16 cellular contexts compared by ENCODE assay signal in the genomic region with DNA sequence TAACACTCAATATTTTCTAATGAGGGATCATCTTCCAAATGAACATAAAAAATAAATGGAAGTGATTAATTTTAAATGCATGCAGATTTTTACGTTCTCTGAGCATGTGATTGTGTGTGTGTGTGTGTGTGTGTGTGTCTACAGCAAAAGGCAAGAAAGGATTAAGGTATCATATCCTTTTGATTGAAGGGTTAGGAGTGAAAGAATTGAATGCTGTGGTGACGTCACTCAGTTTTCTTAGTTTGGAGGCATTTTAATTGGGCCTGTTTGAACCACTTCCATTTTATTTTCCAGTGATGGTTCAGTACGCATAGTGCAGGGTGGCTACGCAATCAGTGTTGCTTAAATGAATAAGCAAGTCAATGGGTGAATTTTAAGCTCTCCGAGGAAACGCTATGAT. TPM values are rescaled to one million over a fixed set of nuclear protein-coding genes. Genes with fewer than 3 reads are reported as not detected.
DNase-seq lines count a peak whose midpoint lies in the region; ATAC-seq, FAIRE-seq and TF ChIP-seq lines count a peak whose summit lies in the region.
"Had no signal": no experiment of that assay in that cellular context is flagged by ENCODE, and none has a peak within 500 bp of the region (broad histone marks: within the 10 kb centered on the region; RNA-seq: fewer than 3 reads in every experiment).

No MANE protein-coding gene starts in this region.

- no peak for TF ChIP-seq CTCF in GM23338 (conservative IDR thresholded peaks at IDR 0.05; ENCODE audit: low read depth in 2 of 2)
- no peak for TF ChIP-seq CTCF in K562 (IDR thresholded peaks at IDR 0.05 in 2 of 3, conservative IDR thresholded peaks at IDR 0.05 in 1 of 3; ENCODE audit: insufficient read depth in 2 of 3, low read depth in 1 of 3, low read length in 3 of 3)
- TF ChIP-seq CTCF in gastroesophageal sphincter (IDR thresholded peaks at IDR 0.05): no peak
- no peak for TF ChIP-seq CTCF in gastrocnemius medialis (IDR thresholded peaks at IDR 0.05 in 4 of 5, conservative IDR thresholded peaks at IDR 0.05 in 1 of 5)
- TF ChIP-seq CTCF in SK-N-SH (IDR thresholded peaks at IDR 0.05): no peak

- H3K4me3 ChIP-seq in GM23338: no peak overlapping the region
- no peak overlapping the region for H3K4me3 ChIP-seq in K562
- no peak overlapping the region for H3K4me3 ChIP-seq in gastroesophageal sphincter
- peak overlapping the region in 2 of 4 donors; percentile 36 to 44 for H3K4me3 ChIP-seq in gastrocnemius medialis
- no peak overlapping the region for H3K4me3 ChIP-seq in SK-N-SH (ENCODE audit: low read depth in 2 of 2, low read length in 1 of 2)

- no peak overlapping the region for H3K27ac Mint-ChIP-seq in GM23338
- H3K27ac Mint-ChIP-seq in activated naive CD4-positive, alpha-beta T cell treated with anti-CD3 and anti-CD28 coated beads, Interleukin-2, amount 10 ng/mL, durations not matched to agents 7 days and 5 days: no peak overlapping the region
- H3K27ac Mint-ChIP-seq: IgD-negative memory B cell; stimulated activated naive CD8-positive, alpha-beta T cell treated with anti-CD3 and anti-CD28 coated beads, Interleukin-15, Interleukin-2, amounts not matched to agents 100 ng/mL and 50 ng/mL, for 24 hours; T-helper 17 cell had no signal

- no peaks in the 10 kb centered on the region for H3K9me1 ChIP-seq in K562 (ENCODE audit: control insufficient read depth, insufficient read depth, low read length)

- TF ChIP-seq RAD21 in K562 (CRISPR knock-in tag; conservative IDR thresholded peaks at IDR 0.05 in 1 of 2, IDR thresholded peaks at IDR 0.05 in 1 of 2): no peak
- no peak for TF ChIP-seq RAD21 in SK-N-SH (IDR thresholded peaks at IDR 0.05; ENCODE audit: low read length)

- no peak overlapping the region for H3K4me3 Mint-ChIP-seq in GM23338
- no peak overlapping the region for H3K4me3 Mint-ChIP-seq in activated naive CD4-positive, alpha-beta T cell treated with anti-CD3 and anti-CD28 coated beads, Interleukin-2, amount 10 ng/mL, durations not matched to agents 7 days and 5 days
- H3K4me3 Mint-ChIP-seq: IgD-negative memory B cell; stimulated activated naive CD8-positive, alpha-beta T cell treated with anti-CD3 and anti-CD28 coated beads, Interleukin-15, Interleukin-2, amounts not matched to agents 100 ng/mL and 50 ng/mL, for 24 hours; T-helper 17 cell had no signal

- H3K9ac ChIP-seq in K562 (ENCODE audit: insufficient read depth in 1 of 2, low read depth in 2 of 2, low read length in 2 of 2) (no peak overlapping the region), SK-N-SH (no peak overlapping the region)

- peaks cover 20% of the 10 kb centered on the region for H3K4me1 ChIP-seq in GM23338 (ENCODE audit: insufficient read depth)
- no peaks in the 10 kb centered on the region for H3K4me1 ChIP-seq in K562 (replicated peaks in 1 of 2; ENCODE audit: control insufficient read depth in 2 of 2, insufficient read depth in 2 of 2, low read length in 2 of 2)
- H3K4me1 ChIP-seq in gastroesophageal sphincter: peaks cover 0 to 39% (median 0%) of the 10 kb centered on the region in 3 donors
- H3K4me1 ChIP-seq in gastrocnemius medialis: peaks cover 53 to 55% of the 10 kb centered on the region in 2 donors
- H3K4me1 ChIP-seq in SK-N-SH (ENCODE audit: control insufficient read depth in 1 of 2, insufficient read depth in 2 of 2, low read depth in 1 of 2, low read length in 1 of 2): peaks cover 0 to 6% of the 10 kb centered on the region in 2 experiments; a peak in 1 of 4 replicates

- H3K9me2 ChIP-seq in GM23338 (ENCODE audit: insufficient read depth) (no peaks in the 10 kb centered on the region), SK-N-SH (no peaks in the 10 kb centered on the region)

- no peaks in the 10 kb centered on the region for H3K36me3 ChIP-seq in GM23338 (ENCODE audit: insufficient read depth)
- no peaks in the 10 kb centered on the region for H3K36me3 ChIP-seq in K562 (ENCODE audit: control insufficient read depth, insufficient read depth, low read length)
- H3K36me3 ChIP-seq in gastroesophageal sphincter: no peaks in the 10 kb centered on the region
- H3K36me3 ChIP-seq in gastrocnemius medialis: peaks cover 0 to 5% of the 10 kb centered on the region in 2 donors
- no peaks in the 10 kb centered on the region for H3K36me3 ChIP-seq in SK-N-SH (replicated peaks in 1 of 2; ENCODE audit: control insufficient read depth in 1 of 2, insufficient read depth in 2 of 2, low read length in 1 of 2)

- 12% methylated on average over 6 of the region's 6 CpGs for WGBS in K562 (ENCODE audit: insufficient coverage, low coverage, missing lambda C conversion rate)
- 83 to 94% methylated on average over 6 of the region's 6 CpGs for WGBS in gastroesophageal sphincter (ENCODE audit: low coverage in 1 of 2), 2 donors
- WGBS in SK-N-SH (ENCODE audit: low lambda C conversion rate): 88% methylated on average over 6 of the region's 6 CpGs

- in situ Hi-C loops in K562 (cut with MboI): no loop called here
- in situ Hi-C loops in gastrocnemius medialis (cut with MboI; ENCODE audit: low sequenced_read_pairs in 4 of 4): no loop called here

- DNase-seq in GM23338 (ENCODE audit: low spot score) (no peak), K562 (ENCODE audit: extremely low read depth in 1 of 4, low spot score in 3 of 4) (no peak), gastrocnemius medialis (no peak), NCI-H2029 (lab: John Stamatoyannopoulos, UW) (no peak), SK-N-SH (no peak), dedifferentiated amniotic fluid mesenchymal stem cell (ENCODE audit: extremely low spot score) (no peak)
- DNase-seq in activated naive CD4-positive, alpha-beta T cell treated with anti-CD3 and anti-CD28 coated beads, Interleukin-2, amount 10 ng/mL, durations not matched to agents 7 days and 5 days: no peak
- DNase-seq: activated CD4-positive, CD25-positive, alpha-beta regulatory T cell; EL; NCI-H2171; NK-92 treated with Interleukin-12 subunit alpha and Interleukin-12 subunit beta, amount 100 ng/mL, for 24 hours; T-helper 17 cell had no signal

- H3K36me3 Mint-ChIP-seq in GM23338 (ENCODE audit: low read depth): no peaks in the 10 kb centered on the region
- no peaks in the 10 kb centered on the region for H3K36me3 Mint-ChIP-seq in activated naive CD4-positive, alpha-beta T cell treated with anti-CD3 and anti-CD28 coated beads, Interleukin-2, amount 10 ng/mL, durations not matched to agents 7 days and 5 days
- H3K36me3 Mint-ChIP-seq: IgD-negative memory B cell had no signal

- H3K27me3 ChIP-seq in GM23338 (ENCODE audit: insufficient read depth): no peaks in the 10 kb centered on the region
- peaks cover 16 to 23% of the 10 kb centered on the region in 2 experiments for H3K27me3 ChIP-seq in K562 (ENCODE audit: control insufficient read depth in 2 of 2, insufficient read depth in 2 of 2, low read length in 2 of 2)
- no peaks in the 10 kb centered on the region for H3K27me3 ChIP-seq in gastroesophageal sphincter
- no peaks in the 10 kb centered on the region for H3K27me3 ChIP-seq in gastrocnemius medialis
- H3K27me3 ChIP-seq in SK-N-SH (ENCODE audit: insufficient read depth): no peaks in the 10 kb centered on the region; the same call in 1 of the 2 replicates

- intact Hi-C loops in K562 (cut with micrococcal nuclease) (no loop called here), gastrocnemius medialis (cut with DNase I; ENCODE audit: low total_unique reads) (no loop called here)

- peaks cover 11% of the 10 kb centered on the region for H3K27me3 Mint-ChIP-seq in GM23338 (ENCODE audit: insufficient read depth, low read depth, poor library complexity)
- peaks cover 26% of the 10 kb centered on the region for H3K27me3 Mint-ChIP-seq in activated naive CD4-positive, alpha-beta T cell treated with anti-CD3 and anti-CD28 coated beads, Interleukin-2, amount 10 ng/mL, durations not matched to agents 7 days and 5 days

- H3K79me2 ChIP-seq in GM23338 (replicated peaks; ENCODE audit: insufficient read depth) (no peaks in the 10 kb centered on the region), K562 (ENCODE audit: control insufficient read depth, insufficient read depth, low read length) (no peaks in the 10 kb centered on the region), SK-N-SH (ENCODE audit: insufficient read depth) (no peaks in the 10 kb centered on the region)

- TF ChIP-seq EP300 in K562 (IDR thresholded peaks at IDR 0.05; ENCODE audit: low read length) (no peak), gastroesophageal sphincter (IDR thresholded peaks at IDR 0.05) (no peak), SK-N-SH (IDR thresholded peaks at IDR 0.05; ENCODE audit: borderline replicate concordance in 1 of 2, low read depth in 1 of 2, low read length in 1 of 2) (no peak)

- ATAC-seq in GM23338: no peak
- ATAC-seq in K562: no peak
- ATAC-seq in gastroesophageal sphincter: no peak
- ATAC-seq in gastrocnemius medialis: no peak
- ATAC-seq: T-helper 17 cell had no signal

- H3K4me1 Mint-ChIP-seq in GM23338: peaks cover 21% of the 10 kb centered on the region
- no peaks in the 10 kb centered on the region for H3K4me1 Mint-ChIP-seq in activated naive CD4-positive, alpha-beta T cell treated with anti-CD3 and anti-CD28 coated beads, Interleukin-2, amount 10 ng/mL, durations not matched to agents 7 days and 5 days
- H3K4me1 Mint-ChIP-seq: IgD-negative memory B cell, T-helper 17 cell had no signal

- TF ChIP-seq POLR2A in K562 (conservative IDR thresholded peaks at IDR 0.05) (no peak), gastroesophageal sphincter (IDR thresholded peaks at IDR 0.05) (no peak), gastrocnemius medialis (IDR thresholded peaks at IDR 0.05) (no peak)

- CTCF ChIA-PET in K562 (lab: Yijun Ruan, JAX; ENCODE audit: low intra/inter-chr PET ratio): no interaction called here
- CTCF ChIA-PET in SK-N-SH (lab: Yijun Ruan, JAX): interaction anchor here (1.2 kb wide), 1 partner anchor 46 kb away, joined by 3 read pairs; a partner anchor contains a TSS
- CTCF ChIA-PET in activated naive CD4-positive, alpha-beta T cell treated with anti-CD3 and anti-CD28 coated beads, Interleukin-2, amount 10 ng/mL, durations not matched to agents 7 days and 5 days (lab: Charles Lee): no interaction called here

- H3K4me2 ChIP-seq in GM23338: no peak overlapping the region
- H3K4me2 ChIP-seq in K562 (ENCODE audit: insufficient read depth, low read length): no peak overlapping the region
- H3K4me2 ChIP-seq in SK-N-SH: no peak overlapping the region

- POLR2A ChIA-PET in K562 (lab: Yijun Ruan, JAX) (no interaction called here), SK-N-SH (lab: Yijun Ruan, JAX) (no interaction called here)

- H3K27ac ChIP-seq in GM23338 (ENCODE audit: low read depth) (no peak overlapping the region), K562 (ENCODE audit: extremely low read depth, low read depth, low read length) (no peak overlapping the region), gastroesophageal sphincter (peak overlapping the region; percentile 79 to 90 (median 87)), gastrocnemius medialis (peak overlapping the region; percentile 91 to 98 (median 95)), SK-N-SH (ENCODE audit: low read depth in 2 of 2, low read length in 1 of 2) (no peak overlapping the region)

- H3K9me3 Mint-ChIP-seq in GM23338: no peaks in the 10 kb centered on the region; the same call in 2 of the 3 replicates
- H3K9me3 Mint-ChIP-seq in activated naive CD4-positive, alpha-beta T cell treated with anti-CD3 and anti-CD28 coated beads, Interleukin-2, amount 10 ng/mL, durations not matched to agents 7 days and 5 days: no peaks in the 10 kb centered on the region
- H3K9me3 Mint-ChIP-seq: stimulated activated naive CD8-positive, alpha-beta T cell treated with anti-CD3 and anti-CD28 coated beads, Interleukin-15, Interleukin-2, amounts not matched to agents 100 ng/mL and 50 ng/mL, for 24 hours had no signal

- peak overlapping the region; percentile 99; the same call in 1 of the 2 replicates for H2AFZ ChIP-seq in GM23338
- H2AFZ ChIP-seq in K562 (ENCODE audit: low read depth, low read length): no peak overlapping the region
- no peak overlapping the region for H2AFZ ChIP-seq in SK-N-SH (ENCODE audit: low read depth)

- H4K20me1 ChIP-seq in GM23338 (replicated peaks; ENCODE audit: insufficient read depth) (no peaks in the 10 kb centered on the region), K562 (replicated peaks; ENCODE audit: control insufficient read depth, insufficient read depth, low read length) (no peaks in the 10 kb centered on the region), SK-N-SH (ENCODE audit: insufficient read depth) (no peaks in the 10 kb centered on the region)

- H3F3A ChIP-seq in GM23338 (replicated peaks; ENCODE audit: low read depth) (no peaks in the 10 kb centered on the region), SK-N-SH (replicated peaks; ENCODE audit: insufficient read depth) (no peaks in the 10 kb centered on the region)

- no TSS peak for BruUV-seq in K562 (replicated peaks; lab: Mats Ljungman, UMichigan)

- H3K9me3 ChIP-seq in K562 (replicated peaks; ENCODE audit: control insufficient read depth, insufficient read depth, low read depth, low read length) (no peaks in the 10 kb centered on the region), gastroesophageal sphincter (no peaks in the 10 kb centered on the region), gastrocnemius medialis (no peaks in the 10 kb centered on the region), SK-N-SH (no peaks in the 10 kb centered on the region)

- FAIRE-seq in K562 (lab: Jason Lieb, UNC): no peak
- FAIRE-seq: endothelial cell of umbilical vein had no signal

RNA-seq across cellular contexts. Expression of a gene that starts 31.2 kb away (rescaled TPM):
- 24.2 and 35.9 TPM in 2 replicates for total RNA-seq in GM23338 (2014; rRNA removed; shearing (Covaris generic))
- polyA plus RNA-seq in GM23338 (2016; fragmentation: Nextera tagmentation; extraction: Ambion mirVana) (25.8 and 30.8 TPM in 2 replicates), K562 (2011; rRNA removed) (not detected in 2 replicates), K562 (2014; fragmentation: Illumina TruSeq; extraction: Trizol) (0.08 TPM in 1 of 2 replicates, not detected in the other), K562 (2014; fragmentation: Nextera tagmentation; extraction: Ambion mirVana) (under 1 TPM in 1 of 2 experiments, not detected in 1; 0.03 TPM), K562 (2014; rRNA removed) (not detected in 2 replicates), SK-N-SH (2012; rRNA removed) (5.3 and 8.8 TPM in 2 replicates)
- not detected in 2 replicates for total RNA-seq in K562 (2011; cell fraction: chromatin; rRNA removed; ENCODE audit: low replicate concordance)
- not detected in 2 replicates for total RNA-seq in K562 (2011; cell fraction: nucleolus; rRNA removed)
- total RNA-seq in K562 (2011; cell fraction: nucleoplasm; rRNA removed): not detected in 2 replicates
- total RNA-seq in K562 (2014; rRNA removed) (under 0.01 TPM in 1 of 2 replicates, not detected in the other), K562 (2014; rRNA removed; fragmentation: Illumina TruSeq; extraction: Trizol) (not detected in 2 replicates), K562 (2015; rRNA removed; fragmentation: Illumina TruSeq; extraction: Trizol) (not detected in 2 replicates), K562 (2021) (0.22 and 0.35 TPM in 2 replicates), gastroesophageal sphincter (100 to 1,000 TPM in 1 of 4 donors, 10 to 100 TPM in 3; 63.1 to 102 (median 74.9) TPM), gastrocnemius medialis (100 to 1,000 TPM; 105 to 334 (median 235) TPM)
- polyA plus RNA-seq in K562 (2011; cell fraction: cytosol; rRNA removed): 0.22 TPM in 1 of 2 replicates, not detected in the other
- polyA plus RNA-seq in K562 (2011; cell fraction: nucleus; rRNA removed): 0.17 TPM in 1 of 2 replicates, not detected in the other
- 0.08 and 0.21 TPM in 2 replicates for polyA plus RNA-seq in K562 (2012)
- polyA minus RNA-seq in K562 (2011; rRNA and poly(A)+ RNA removed): not detected in 2 replicates
- polyA minus RNA-seq in K562 (2011; cell fraction: cytosol; rRNA and poly(A)+ RNA removed): not detected in 2 replicates
- not detected in 2 replicates for polyA minus RNA-seq in K562 (2011; cell fraction: nucleus; rRNA and poly(A)+ RNA removed)
- polyA plus RNA-seq in SK-N-SH (2012; cell fraction: cytosol; rRNA removed): 7.0 and 7.9 TPM in 2 replicates
- 25.6 and 29.7 TPM in 2 replicates for polyA plus RNA-seq in SK-N-SH (2012; cell fraction: nucleus; rRNA removed)
- total RNA-seq: T-helper 17 cell had no signal
- polyA plus RNA-seq: IgD-negative memory B cell had no signal

RNA-seq across cellular contexts. Expression of a gene that starts 45.2 kb away (rescaled TPM):
- total RNA-seq in GM23338 (2014; rRNA removed; shearing (Covaris generic)): 74.6 and 84.8 TPM in 2 replicates
- polyA plus RNA-seq in GM23338 (2016; fragmentation: Nextera tagmentation; extraction: Ambion mirVana): 85.3 and 94.9 TPM in 2 replicates
- total RNA-seq in K562 (2011; cell fraction: chromatin; rRNA removed; ENCODE audit: low replicate concordance): 57.0 and 100 TPM in 2 replicates
- total RNA-seq in K562 (2011; cell fraction: nucleolus; rRNA removed): 39.5 and 44.2 TPM in 2 replicates
- total RNA-seq in K562 (2011; cell fraction: nucleoplasm; rRNA removed): 54.5 and 59.5 TPM in 2 replicates
- 46.4 and 50.8 TPM in 2 replicates for total RNA-seq in K562 (2014; rRNA removed)
- 45.7 and 48.1 TPM in 2 replicates for total RNA-seq in K562 (2014; rRNA removed; fragmentation: Illumina TruSeq; extraction: Trizol)
- 42.8 and 46.4 TPM in 2 replicates for total RNA-seq in K562 (2015; rRNA removed; fragmentation: Illumina TruSeq; extraction: Trizol)
- 39.4 and 41.1 TPM in 2 replicates for total RNA-seq in K562 (2021)
- polyA plus RNA-seq in K562 (2011; rRNA removed): 48.4 and 65.6 TPM in 2 replicates
- 20.1 and 35.3 TPM in 2 replicates for polyA plus RNA-seq in K562 (2011; cell fraction: cytosol; rRNA removed)
- polyA plus RNA-seq in K562 (2011; cell fraction: nucleus; rRNA removed): 64.8 and 94.7 TPM in 2 replicates
- 30.7 and 34.3 TPM in 2 replicates for polyA plus RNA-seq in K562 (2012)
- 46.8 and 48.6 TPM in 2 replicates for polyA plus RNA-seq in K562 (2014; fragmentation: Illumina TruSeq; extraction: Trizol)
- 10 to 100 TPM in 1 of 2 experiments, 1 to 10 TPM in 1; 8.4 to 12.3 TPM for polyA plus RNA-seq in K562 (2014; fragmentation: Nextera tagmentation; extraction: Ambion mirVana)
- polyA plus RNA-seq in K562 (2014; rRNA removed): 78.6 and 88.5 TPM in 2 replicates
- polyA minus RNA-seq in K562 (2011; rRNA and poly(A)+ RNA removed): 23.9 and 24.6 TPM in 2 replicates
- 10.6 and 13.2 TPM in 2 replicates for polyA minus RNA-seq in K562 (2011; cell fraction: cytosol; rRNA and poly(A)+ RNA removed)
- 17.5 and 23.3 TPM in 2 replicates for polyA minus RNA-seq in K562 (2011; cell fraction: nucleus; rRNA and poly(A)+ RNA removed)
- 100 to 1,000 TPM in 1 of 4 donors, 10 to 100 TPM in 3; 65.2 to 135 (median 85.1) TPM for total RNA-seq in gastroesophageal sphincter
- 10 to 100 TPM; 20.1 to 37.7 (median 26.9) TPM for total RNA-seq in gastrocnemius medialis
- 28.5 and 35.6 TPM in 2 replicates for polyA plus RNA-seq in SK-N-SH (2012; rRNA removed)
- 29.9 and 31.8 TPM in 2 replicates for polyA plus RNA-seq in SK-N-SH (2012; cell fraction: cytosol; rRNA removed)
- polyA plus RNA-seq in SK-N-SH (2012; cell fraction: nucleus; rRNA removed): 96.2 and 102 TPM in 2 replicates

Comparison
In these comparisons a context has a peak if more than half of its experiments do, and no peak if none do; other contexts are left out.
1. H3K27ac ChIP-seq: peak in gastroesophageal sphincter (4 of 4) and gastrocnemius medialis (4 of 4); none in GM23338 (single experiment), K562 (single experiment) and SK-N-SH (0 of 2).
2. RNA of a gene that starts 31.2 kb away (total RNA-seq): 105 to 334 TPM in gastrocnemius medialis, 63.1 to 102 TPM in gastroesophageal sphincter and 24.2 to 35.9 TPM in GM23338; under 0.01 to 0.35 TPM in K562; every median in the first group is over 10 times any median in the second.